Comparison of ENCODE assay signal across 16 cellular contexts in the genomic region with DNA sequence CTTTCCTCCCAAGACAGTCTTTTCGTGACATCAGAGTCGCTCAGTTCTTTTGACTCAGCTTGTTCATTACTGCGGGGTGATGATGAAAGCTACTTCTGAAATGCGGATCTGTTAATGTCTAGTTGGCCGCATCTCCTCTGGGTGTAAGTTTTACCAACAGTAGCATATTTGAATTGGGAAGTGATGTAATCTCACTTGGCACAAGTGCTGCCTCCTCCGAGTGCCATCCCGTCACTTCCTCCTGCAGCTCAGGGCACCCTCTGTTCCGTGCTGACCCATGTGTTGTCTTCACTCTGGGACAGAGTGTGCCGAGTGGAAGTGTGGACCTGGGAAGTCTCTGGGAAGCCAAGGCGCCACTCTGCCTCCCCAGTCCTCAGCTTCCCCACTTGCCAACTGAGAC. TPM values are rescaled to one million over a fixed set of nuclear protein-coding genes. Genes with fewer than 3 reads are reported as not detected.
DNase-seq lines count a peak whose midpoint lies in the region; ATAC-seq and TF ChIP-seq lines count a peak whose summit lies in the region.
"Had no signal": no experiment of that assay in that cellular context is flagged by ENCODE, and none has a peak within 500 bp of the region (broad histone marks: within the 10 kb centered on the region; RNA-seq: fewer than 3 reads in every experiment).

No MANE protein-coding gene starts in this region.

- TF ChIP-seq POLR2A in esophagus squamous epithelium (IDR thresholded peaks at IDR 0.05) = no peak

- CTCF ChIA-PET in activated CD8-positive, alpha-beta T cell treated with anti-CD3 and anti-CD28 coated beads for 36 hours (lab: Charles Lee) = no interaction called here

- H3K27ac ChIP-seq in esophagus squamous epithelium = peak overlapping the region; percentile 35 to 94 (median 91)
- H3K27ac ChIP-seq: parathyroid adenoma had no signal

- no peaks in the 10 kb centered on the region for H3K27me3 Mint-ChIP-seq in activated CD8-positive, alpha-beta T cell treated with anti-CD3 and anti-CD28 coated beads for 36 hours

- H3K4me1 Mint-ChIP-seq in activated CD8-positive, alpha-beta T cell treated with anti-CD3 and anti-CD28 coated beads for 36 hours (ENCODE audit: low read depth) = no peaks in the 10 kb centered on the region

- no peak overlapping the region for H3K4me3 Mint-ChIP-seq in activated CD8-positive, alpha-beta T cell treated with anti-CD3 and anti-CD28 coated beads for 36 hours

- ATAC-seq in mucosa of descending colon (peak; percentile 49), omental fat pad (ENCODE audit: low FRiP score) (no peak), HG03108 (IDR thresholded peaks at IDR 0.05; ENCODE audit: unreplicated experiment) (no peak)
- ATAC-seq in activated CD8-positive, alpha-beta T cell treated with anti-CD3 and anti-CD28 coated beads for 36 hours = no peak
- ATAC-seq: stimulated activated naive CD8-positive, alpha-beta T cell treated with anti-CD3 and anti-CD28 coated beads, Interleukin-15, Interleukin-2, amounts not matched to agents 100 U/mL and 50 U/mL, for 24 hours had no signal

- POLR2A ChIA-PET in activated CD8-positive, alpha-beta T cell treated with anti-CD3 and anti-CD28 coated beads for 36 hours (lab: Charles Lee) = no interaction called here

- H3K4me1 ChIP-seq in esophagus squamous epithelium (peaks cover 29 to 54% (median 29%) of the 10 kb centered on the region in 3 donors), mucosa of descending colon (ENCODE audit: low read depth) (no peaks in the 10 kb centered on the region)
- H3K4me1 ChIP-seq: parathyroid adenoma had no signal

- peak; percentile 92 for DNase-seq in CD1c-positive myeloid dendritic cell (ENCODE audit: extremely low spot score)
- peak; percentile 66 for DNase-seq in SKM-1 treated with dmso at 0.1 percent for 144 hours (lab: John Stamatoyannopoulos, UW; ENCODE audit: unreplicated experiment)
- DNase-seq in esophagus squamous epithelium (lab: John Stamatoyannopoulos, UW) = no peak
- DNase-seq in mucosa of descending colon = peak in 1 of 3 donors; percentile 54
- DNase-seq in activated CD8-positive, alpha-beta T cell treated with anti-CD3 and anti-CD28 coated beads for 36 hours = no peak
- no peak for DNase-seq in omental fat pad (ENCODE audit: low spot score)
- no peak for DNase-seq in NCI-H2107 (lab: John Stamatoyannopoulos, UW)
- DNase-seq: activated CD4-positive, alpha-beta T cell treated with anti-CD3 and anti-CD28 coated beads, Interleukin-2, amount 50 U/mL, for 48 hours; activated naive CD4-positive, alpha-beta T cell; foreskin melanocyte; stimulated activated CD4-positive, alpha-beta T cell treated with anti-CD3 and anti-CD28 coated beads, Interleukin-4, amount 100 ng/mL, for 4 hours; stimulated activated naive CD8-positive, alpha-beta T cell treated with anti-CD3 and anti-CD28 coated beads, Interleukin-15, Interleukin-2, amounts not matched to agents 100 U/mL and 50 U/mL, for 24 hours; T-helper 1 cell had no signal

- H3K36me3 ChIP-seq in esophagus squamous epithelium (no peaks in the 10 kb centered on the region), mucosa of descending colon (ENCODE audit: low read depth) (no peaks in the 10 kb centered on the region)

- no peaks in the 10 kb centered on the region for H3K9me3 Mint-ChIP-seq in activated CD8-positive, alpha-beta T cell treated with anti-CD3 and anti-CD28 coated beads for 36 hours

- H3K27ac Mint-ChIP-seq in activated CD8-positive, alpha-beta T cell treated with anti-CD3 and anti-CD28 coated beads for 36 hours = no peak overlapping the region

- H3K4me3 ChIP-seq in esophagus squamous epithelium = no peak overlapping the region
- no peak overlapping the region for H3K4me3 ChIP-seq in mucosa of descending colon

- intact Hi-C loops in esophagus squamous epithelium (cut with DNase I) = no loop called here
- intact Hi-C loops in mucosa of descending colon (cut with DNase I, micrococcal nuclease) = no loop called here
- intact Hi-C loops in activated CD8-positive, alpha-beta T cell treated with anti-CD3 and anti-CD28 coated beads for 36 hours (cut with micrococcal nuclease) = no loop called here

- H3K36me3 Mint-ChIP-seq in activated CD8-positive, alpha-beta T cell treated with anti-CD3 and anti-CD28 coated beads for 36 hours (ENCODE audit: low read depth) = no peaks in the 10 kb centered on the region

- H3K9me3 ChIP-seq in esophagus squamous epithelium (no peaks in the 10 kb centered on the region), mucosa of descending colon (no peaks in the 10 kb centered on the region)

- H3K27me3 ChIP-seq in esophagus squamous epithelium = no peaks in the 10 kb centered on the region

- TF ChIP-seq CTCF in esophagus squamous epithelium (IDR thresholded peaks at IDR 0.05) (no peak), mucosa of descending colon (IDR thresholded peaks at IDR 0.05) (no peak), omental fat pad (IDR thresholded peaks at IDR 0.05) (no peak)
- TF ChIP-seq CTCF in activated CD8-positive, alpha-beta T cell treated with anti-CD3 and anti-CD28 coated beads for 36 hours (IDR thresholded peaks at IDR 0.05) = no peak

- WGBS in esophagus squamous epithelium, 2 donors = 27 to 58% methylated on average over 7 to 8 of the region's 10 CpGs

RNA-seq across cellular contexts. Expression of a gene that starts 8.9 kb away (rescaled TPM):
- total RNA-seq in esophagus squamous epithelium (1 to 10 TPM in 3 of 4 donors, not detected in 1; 1.1 to 4.2 (median 1.9) TPM), mucosa of descending colon (under 1 TPM; 0.14 to 0.41 (median 0.26) TPM), omental fat pad (1 to 10 TPM in 2 of 4 donors, under 1 TPM in 1, not detected in 1; 0.19 to 4.3 (median 1.6) TPM)
- total RNA-seq in activated CD8-positive, alpha-beta T cell treated with anti-CD3 and anti-CD28 coated beads for 36 hours = under 1 TPM; 0.16 to 0.63 TPM
- total RNA-seq: lung microvascular endothelial cell had no signal

RNA-seq across cellular contexts. Expression of a gene that starts 13.0 kb away (rescaled TPM):
- 10 to 100 TPM; 23.9 to 43.7 (median 32.1) TPM for total RNA-seq in esophagus squamous epithelium
- 10 to 100 TPM; 35.0 to 49.7 (median 42.2) TPM for total RNA-seq in mucosa of descending colon
- total RNA-seq in activated CD8-positive, alpha-beta T cell treated with anti-CD3 and anti-CD28 coated beads for 36 hours = 10 to 100 TPM; 59.3 to 62.6 TPM
- 10 to 100 TPM; 24.4 to 73.9 (median 33.3) TPM for total RNA-seq in omental fat pad

RNA-seq across cellular contexts. Expression of a gene that starts 40.0 kb away (rescaled TPM):
- total RNA-seq in esophagus squamous epithelium (not detected), mucosa of descending colon (not detected), omental fat pad (not detected)
- not detected for total RNA-seq in activated CD8-positive, alpha-beta T cell treated with anti-CD3 and anti-CD28 coated beads for 36 hours
- total RNA-seq: lung microvascular endothelial cell had no signal

RNA-seq across cellular contexts. Expression of a gene that starts 54.8 kb away (rescaled TPM):
- under 1 TPM in 1 of 4 donors, not detected in 3; under 0.01 TPM for total RNA-seq in esophagus squamous epithelium
- under 1 TPM in 1 of 3 donors, not detected in 2; 0.95 TPM for total RNA-seq in mucosa of descending colon
- total RNA-seq in activated CD8-positive, alpha-beta T cell treated with anti-CD3 and anti-CD28 coated beads for 36 hours = not detected
- under 1 TPM in 3 of 4 donors, not detected in 1; 0.28 to 0.48 (median 0.32) TPM for total RNA-seq in omental fat pad

RNA-seq across cellular contexts. Expression of a gene that starts 54.9 kb away (rescaled TPM):
- total RNA-seq in esophagus squamous epithelium = 1 to 10 TPM; 5.0 to 9.7 (median 8.6) TPM
- 10 to 100 TPM in 2 of 3 donors, 1 to 10 TPM in 1; 7.2 to 21.3 (median 11.0) TPM for total RNA-seq in mucosa of descending colon
- 10 to 100 TPM; 11.1 to 11.8 TPM for total RNA-seq in activated CD8-positive, alpha-beta T cell treated with anti-CD3 and anti-CD28 coated beads for 36 hours
- 10 to 100 TPM in 3 of 4 donors, 1 to 10 TPM in 1; 8.8 to 21.4 (median 15.8) TPM for total RNA-seq in omental fat pad

Comparison
In these comparisons a context has a peak if more than half of its experiments do, and no peak if none do; other contexts are left out.
1. DNase-seq: peak in CD1c-positive myeloid dendritic cell (single experiment) and SKM-1 treated with dmso at 0.1 percent for 144 hours (single experiment); none in esophagus squamous epithelium (single experiment), activated CD8-positive, alpha-beta T cell treated with anti-CD3 and anti-CD28 coated beads for 36 hours (single experiment), omental fat pad (single experiment) and NCI-H2107 (single experiment).